Comparison of ENCODE assay signal across 36 cellular contexts in the genomic region with DNA sequence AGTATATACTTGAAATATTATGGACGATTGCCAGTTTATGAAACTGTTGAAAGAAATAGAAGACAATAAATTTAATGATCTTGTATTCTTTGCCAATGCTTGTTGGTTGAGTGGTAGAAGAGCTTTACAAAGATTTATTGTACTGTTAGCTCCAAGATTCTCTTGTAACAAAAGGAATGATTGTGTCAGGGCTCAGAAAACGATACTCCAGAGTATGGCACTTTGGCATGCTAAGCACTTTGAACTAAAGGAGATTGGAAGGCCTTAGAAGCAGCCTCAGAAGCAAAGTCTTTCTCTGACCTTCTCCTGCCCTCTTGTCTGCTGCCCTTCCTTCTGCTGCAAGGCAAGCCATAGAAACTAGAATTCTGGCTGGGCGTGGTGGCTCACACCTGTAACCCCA. TPM values are rescaled to one million over a fixed set of nuclear protein-coding genes. Genes with fewer than 3 reads are reported as not detected.
"Had no signal": no experiment of that assay in that cellular context is flagged by ENCODE, and none has a peak within 500 bp of the region (broad histone marks: within the 10 kb centered on the region; RNA-seq: fewer than 3 reads in every experiment).

No MANE protein-coding gene starts in this region.

- DNase-seq: Kasumi-1, MG63, NCI-H1048, NCI-H1092 treated with DMSO at 0.1 percent for 48 hours, NCI-H1105 treated with DMSO at 0.1 percent for 48 hours, NCI-H1417, NCI-H1436, NCI-H146, NCI-H1694, NCI-H187, NCI-H1930, NCI-H2029 treated with DMSO at 0.1 percent for 48 hours, NCI-H2081 treated with DMSO at 0.1 percent for 48 hours, NCI-H2107, NCI-H2171, NCI-H226, NCI-H446 treated with DMSO at 0.1 percent for 48 hours, NCI-H510A, NCI-H524, NCI-H526, NCI-H69, NCI-H748 treated with DMSO at 0.1 percent for 48 hours, NCI-H82, PC-9, SHP77, SIG-M5, SJCRH30, SK-N-SH, SW 1271 had no signal

- H3K4me3 ChIP-seq: MG63, PC-9, SJCRH30 had no signal

- H3K27ac ChIP-seq: PC-9, RWPE1, SJCRH30 had no signal

- H3K9me3 ChIP-seq: MG63, SJCRH30, SK-N-SH had no signal

- FAIRE-seq: RCC 7860 had no signal

- H2AFZ ChIP-seq: PC-9 had no signal

- H3K36me3 ChIP-seq: MG63, SJCRH30 had no signal

- H3K9ac ChIP-seq: SK-N-SH had no signal

- H3K27me3 ChIP-seq: MG63, SJCRH30 had no signal

- H3K4me1 ChIP-seq: SJCRH30 had no signal

- H3K4me2 ChIP-seq: PC-9, SK-N-SH had no signal

- ATAC-seq: Panc1, Right ventricle myocardium inferior had no signal

RNA-seq across cellular contexts. Expression of gene MYH7, which starts 29.8 kb away (rescaled TPM):
- total RNA-seq: M059J, OCI-LY7, PC-9, RPMI7951 had no signal
- polyA plus RNA-seq: SK-N-SH had no signal

RNA-seq across cellular contexts. Expression of gene MYH6, which starts 57.2 kb away (rescaled TPM):
- total RNA-seq: M059J, OCI-LY7, PC-9, RPMI7951, SJCRH30 had no signal
- polyA plus RNA-seq: SK-N-SH had no signal
